ENCODE assay signal across 24 cellular contexts in the genomic region with DNA sequence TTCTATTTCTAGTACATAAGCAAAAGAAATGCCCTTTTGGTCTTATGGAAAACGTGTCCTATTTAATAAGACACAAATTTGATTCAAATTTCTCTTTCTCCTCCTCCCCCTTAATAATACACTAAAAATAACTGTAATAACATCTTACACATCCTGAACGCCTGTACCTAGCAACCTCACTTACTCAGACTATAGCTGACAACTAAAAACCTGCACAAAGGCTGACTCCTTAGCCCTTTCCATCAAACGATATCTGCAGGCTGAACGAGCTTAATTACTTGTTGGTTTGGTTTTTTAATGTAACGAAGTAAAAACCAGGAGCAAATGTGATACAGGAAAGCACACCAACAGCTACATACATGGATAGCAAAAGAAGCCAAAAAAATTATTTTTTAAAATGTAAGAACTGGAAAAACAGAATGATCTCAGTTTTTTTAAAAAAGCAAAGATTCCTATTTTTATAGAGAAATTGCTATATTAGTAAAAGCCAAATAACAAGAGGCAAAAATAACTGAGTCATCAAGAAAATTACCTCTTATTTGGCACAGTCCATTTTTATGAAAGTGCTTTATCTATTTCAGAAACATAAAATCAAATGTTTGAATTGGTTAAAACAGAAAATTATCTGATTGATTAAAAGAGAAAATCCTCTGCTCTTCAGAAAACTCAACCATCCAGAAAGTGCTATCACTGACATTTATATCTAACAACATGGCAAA. TPM values are rescaled to one million over a fixed set of nuclear protein-coding genes. Genes with fewer than 3 reads are reported as not detected.
DNase-seq lines count a peak whose midpoint lies in the region; ATAC-seq and TF ChIP-seq lines count a peak whose summit lies in the region.
"Had no signal": no experiment of that assay in that cellular context is flagged by ENCODE, and none has a peak within 500 bp of the region (broad histone marks: within the 10 kb centered on the region; RNA-seq: fewer than 3 reads in every experiment).

No MANE protein-coding gene starts in this region.

- H3K4me2 ChIP-seq in smooth muscle cell: peak overlapping the region; percentile 71

- no peaks in the 10 kb centered on the region for H3K9me3 ChIP-seq in HEK293 (ENCODE audit: control insufficient read depth, insufficient read depth, low read depth, low read length)
- no peaks in the 10 kb centered on the region for H3K9me3 ChIP-seq in ascending aorta
- H3K9me3 ChIP-seq in left lung: no peaks in the 10 kb centered on the region
- no peaks in the 10 kb centered on the region for H3K9me3 ChIP-seq in smooth muscle cell (replicated peaks; ENCODE audit: low read depth)
- H3K9me3 ChIP-seq: Peyer's patch, SJSA1, vagina had no signal

- H3K4me3 ChIP-seq in HEK293 (ENCODE audit: low read depth, low read length) (no peak overlapping the region), ascending aorta (peak overlapping the region in 1 of 2 donors; percentile 57), left lung (no peak overlapping the region), smooth muscle cell (no peak overlapping the region)
- H3K4me3 ChIP-seq: Peyer's patch, SJSA1, skin epidermis, vagina had no signal

- H3K4me1 ChIP-seq in HEK293 (ENCODE audit: control insufficient read depth, insufficient read depth, low read length) (peaks cover 13% of the 10 kb centered on the region; the same call in 1 of the 2 replicates), ascending aorta (peaks cover 22 to 59% of the 10 kb centered on the region in 2 donors), left lung (peaks cover 6 to 52% of the 10 kb centered on the region in 2 donors), smooth muscle cell (ENCODE audit: low read depth) (peaks cover 9% of the 10 kb centered on the region)

- CTCF ChIA-PET in HEK293 (lab: Yijun Ruan, JAX): interaction anchor here (0.6 kb wide), 1 partner anchor 57 kb away, joined by 3 read pairs; no protein-coding TSS in a partner anchor

- no peak overlapping the region for H2AFZ ChIP-seq in smooth muscle cell (ENCODE audit: low read depth)

- H4K20me1 ChIP-seq in smooth muscle cell (ENCODE audit: low read depth): peaks cover 8% of the 10 kb centered on the region

- POLR2A ChIA-PET in HEK293 (lab: Yijun Ruan, JAX): no interaction called here

- no peaks in the 10 kb centered on the region for H3F3A ChIP-seq in smooth muscle cell (ENCODE audit: low read depth)

- WGBS in smooth muscle cell (ENCODE audit: low lambda C conversion rate): 94% methylated on average over 5 of the region's 5 CpGs

- peaks cover 9% of the 10 kb centered on the region for H3K79me2 ChIP-seq in smooth muscle cell (ENCODE audit: low read depth)

- H3K27ac ChIP-seq in HEK293 (ENCODE audit: extremely low read depth, low read depth, low read length) (no peak overlapping the region), ascending aorta (peak overlapping the region; percentile 81 to 92), left lung (peak overlapping the region; percentile 67 to 79), smooth muscle cell (ENCODE audit: low read depth) (peak overlapping the region; percentile 84)
- H3K27ac ChIP-seq: C4-2B, SJSA1, skin epidermis, vagina had no signal

- DNase-seq in ascending aorta (ENCODE audit: low spot score in 2 of 2) (no peak), left lung (no peak), smooth muscle cell (lab: John Stamatoyannopoulos, UW; ENCODE audit: unreplicated experiment) (no peak), DMS153 (lab: John Stamatoyannopoulos, UW) (no peak), NCI-H345 treated with DMSO at 0.1 percent for 48 hours (lab: John Stamatoyannopoulos, UW; ENCODE audit: unreplicated experiment) (no peak)
- DNase-seq: activated CD4-positive, alpha-beta T cell treated with anti-CD3 and anti-CD28 coated beads for 1 hour; activated CD8-positive, alpha-beta T cell treated with anti-CD3 and anti-CD28 coated beads for 36 hours; activated gamma-delta T cell; activated T-cell treated with anti-CD3 and anti-CD28 coated beads for 4 hours; Calu3; effector memory CD4-positive, alpha-beta T cell; KBM-7; NCI-H1417 treated with DMSO at 0.1 percent for 48 hours; NCI-H524; stimulated activated CD4-positive, alpha-beta T cell treated with anti-CD3 and anti-CD28 coated beads, Interleukin-1b, Interleukin-23, amount 100 ng/mL, for 48 hours had no signal

- no peaks in the 10 kb centered on the region for H3K27me3 ChIP-seq in ascending aorta
- no peaks in the 10 kb centered on the region for H3K27me3 ChIP-seq in left lung
- no peaks in the 10 kb centered on the region for H3K27me3 ChIP-seq in smooth muscle cell (ENCODE audit: low read depth)
- H3K27me3 ChIP-seq: Peyer's patch, SJSA1, vagina had no signal

- ATAC-seq in left lung (no peak), HG03196 (IDR thresholded peaks at IDR 0.05; ENCODE audit: unreplicated experiment) (no peak), HG03442 (IDR thresholded peaks at IDR 0.05; ENCODE audit: unreplicated experiment) (no peak)
- ATAC-seq: activated CD8-positive, alpha-beta T cell treated with anti-CD3 and anti-CD28 coated beads for 36 hours; esophagus mucosa had no signal

- no peaks in the 10 kb centered on the region for H3K36me3 ChIP-seq in HEK293 (ENCODE audit: control insufficient read depth in 2 of 2, insufficient read depth in 1 of 2, low read length in 2 of 2)
- no peaks in the 10 kb centered on the region for H3K36me3 ChIP-seq in ascending aorta
- no peaks in the 10 kb centered on the region for H3K36me3 ChIP-seq in left lung
- H3K36me3 ChIP-seq in smooth muscle cell (ENCODE audit: low read depth): no peaks in the 10 kb centered on the region
- H3K36me3 ChIP-seq: Peyer's patch, SJSA1, vagina had no signal

- no peak overlapping the region for H3K9ac ChIP-seq in smooth muscle cell (ENCODE audit: low read depth)

- TF ChIP-seq CTCF in HEK293 (tag by site-specific recombination; IDR thresholded peaks at IDR 0.05): no peak
- TF ChIP-seq CTCF in ascending aorta (IDR thresholded peaks at IDR 0.05): no peak
- no peak for TF ChIP-seq CTCF in left lung (IDR thresholded peaks at IDR 0.05)
- no peak for TF ChIP-seq CTCF in smooth muscle cell (IDR thresholded peaks at IDR 0.05; ENCODE audit: borderline replicate concordance, insufficient read depth, poor library complexity, severe bottlenecking)

- intact Hi-C loops in ascending aorta (cut with DNase I): loop anchor here (5.0 kb wide), 1 partner anchor 140 kb away; no protein-coding TSS in a partner anchor
- intact Hi-C loops in left lung (cut with DNase I): no loop called here

TF ChIP-seq in HEK293, 187 proteins besides CTCF, POLR2A, EP300 and RAD21:
- TF ChIP-seq ZNF624 (tag by site-specific recombination; IDR thresholded peaks at IDR 0.05): no peak
- TF ChIP-seq, protein P1, sequence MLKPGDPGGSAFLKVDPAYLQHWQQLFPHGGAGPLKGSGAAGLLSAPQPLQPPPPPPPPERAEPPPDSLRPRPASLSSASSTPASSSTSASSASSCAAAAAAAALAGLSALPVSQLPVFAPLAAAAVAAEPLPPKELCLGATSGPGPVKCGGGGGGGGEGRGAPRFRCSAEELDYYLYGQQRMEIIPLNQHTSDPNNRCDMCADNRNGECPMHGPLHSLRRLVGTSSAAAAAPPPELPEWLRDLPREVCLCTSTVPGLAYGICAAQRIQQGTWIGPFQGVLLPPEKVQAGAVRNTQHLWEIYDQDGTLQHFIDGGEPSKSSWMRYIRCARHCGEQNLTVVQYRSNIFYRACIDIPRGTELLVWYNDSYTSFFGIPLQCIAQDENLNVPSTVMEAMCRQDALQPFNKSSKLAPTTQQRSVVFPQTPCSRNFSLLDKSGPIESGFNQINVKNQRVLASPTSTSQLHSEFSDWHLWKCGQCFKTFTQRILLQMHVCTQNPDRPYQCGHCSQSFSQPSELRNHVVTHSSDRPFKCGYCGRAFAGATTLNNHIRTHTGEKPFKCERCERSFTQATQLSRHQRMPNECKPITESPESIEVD (tag by site-specific recombination; IDR thresholded peaks at IDR 0.05): peak; percentile 40

RNA-seq across cellular contexts. Expression of a gene that starts 23.5 kb away (rescaled TPM):
- total RNA-seq in ascending aorta (49.7 TPM), left lung (10 to 100 TPM; 39.7 to 61.1 TPM), smooth muscle cell (6.0 and 8.9 TPM in 2 replicates)
- polyA plus RNA-seq in smooth muscle cell: 5.2 and 7.2 TPM in 2 replicates
